In genomic region chr5:54310433-54311177, GRCh38 we compare ENCODE assay signal across 1 cellular context.
TF ChIP-seq lines count a peak whose summit lies in the region.

ARL15 (minus strand) TSS chr5:54310573.

TF ChIP-seq in HepG2, 621 proteins besides CTCF, POLR2A, EP300 and RAD21 (continued from another document and continues in another):
- TF ChIP-seq ZNF691 (CRISPR knock-in tag; IDR thresholded peaks at IDR 0.05; ENCODE audit: borderline replicate concordance, low read depth) (no peak), RERE (CRISPR knock-in tag; IDR thresholded peaks at IDR 0.05; ENCODE audit: low read depth) (no peak), ZHX2 (IDR thresholded peaks at IDR 0.05; ENCODE audit: low read depth) (no peak), ZHX2 (CRISPR knock-in tag; IDR thresholded peaks at IDR 0.05; ENCODE audit: borderline replicate concordance) (no peak), ZNF792 (CRISPR knock-in tag; IDR thresholded peaks at IDR 0.05) (no peak), RARG (CRISPR knock-in tag; IDR thresholded peaks at IDR 0.05; ENCODE audit: low read depth) (no peak), MBNL3 (CRISPR knock-in tag; conservative IDR thresholded peaks at IDR 0.05) (no peak), AGO1 (IDR thresholded peaks at IDR 0.05; ENCODE audit: low read depth, low read length, poor library complexity, severe bottlenecking) (peak; percentile 60), KLF16 (CRISPR knock-in tag; IDR thresholded peaks at IDR 0.05) (0 out of 4 replicates have a peak, but pooled peaks of 1 of the 2 experiments have one; percentile 40), BORCS8-MEF2B (CRISPR knock-in tag; IDR thresholded peaks at IDR 0.05) (no peak), ZNF484 (CRISPR knock-in tag; IDR thresholded peaks at IDR 0.05; ENCODE audit: borderline replicate concordance, low read depth) (no peak), SRSF1 (optimal IDR thresholded peaks at IDR 0.05; ENCODE audit: low read depth, low read length) (peak; percentile 88), ZNF704 (CRISPR knock-in tag; IDR thresholded peaks at IDR 0.05; ENCODE audit: borderline replicate concordance) (no peak), PAF1 (CRISPR knock-in tag; IDR thresholded peaks at IDR 0.05) (no peak), ARID3A (IDR thresholded peaks at IDR 0.05; ENCODE audit: low read depth, low read length) (no peak), ZHX1 (CRISPR knock-in tag; IDR thresholded peaks at IDR 0.05; ENCODE audit: low read depth) (no peak), ZBTB49 (CRISPR knock-in tag; IDR thresholded peaks at IDR 0.05; ENCODE audit: borderline replicate concordance) (no peak), ZNF598 (CRISPR knock-in tag; IDR thresholded peaks at IDR 0.05; ENCODE audit: borderline replicate concordance) (no peak), ZNF256 (CRISPR knock-in tag; conservative IDR thresholded peaks at IDR 0.05) (no peak), FOXP1 (IDR thresholded peaks at IDR 0.05) (no peak), FOXP1 (CRISPR knock-in tag; IDR thresholded peaks at IDR 0.05) (no peak), IRF2 (CRISPR knock-in tag; IDR thresholded peaks at IDR 0.05) (no peak), ZNF512 (CRISPR knock-in tag; IDR thresholded peaks at IDR 0.05) (no peak), FOXM1 (CRISPR knock-in tag; IDR thresholded peaks at IDR 0.05) (no peak), E2F1 (CRISPR knock-in tag; IDR thresholded peaks at IDR 0.05) (no peak), KDM3A (CRISPR knock-in tag; IDR thresholded peaks at IDR 0.05; ENCODE audit: low read depth) (peak; percentile 62; the same call in 1 of the 2 replicates), ZNF326 (CRISPR knock-in tag; IDR thresholded peaks at IDR 0.05; ENCODE audit: borderline replicate concordance) (no peak), ZNF709 (CRISPR knock-in tag; IDR thresholded peaks at IDR 0.05) (no peak; the same call in 1 of the 2 replicates), ZBTB37 (CRISPR knock-in tag; IDR thresholded peaks at IDR 0.05) (no peak)
